ENCODE assay signal across 8 cellular contexts in genomic region chr19:19259741-19260140, GRCh38. TPM values are rescaled to one million over a fixed set of nuclear protein-coding genes. Genes with fewer than 3 reads are reported as not detected.
DNase-seq lines count a peak whose midpoint lies in the region; ATAC-seq, FAIRE-seq and TF ChIP-seq lines count a peak whose summit lies in the region.

No MANE protein-coding gene starts in this region.

- H4K20me1 ChIP-seq in endothelial cell of umbilical vein (replicated peaks; ENCODE audit: control insufficient read depth, extremely low read depth, insufficient read depth, low read length) = no peaks in the 10 kb centered on the region

- H3K4me1 Mint-ChIP-seq in MCF 10A (ENCODE audit: insufficient read depth, unreplicated experiment) (peaks cover 5% of the 10 kb centered on the region), immature natural killer cell (peaks cover 0 to 9% of the 10 kb centered on the region in 2 donors)
- H3K4me1 Mint-ChIP-seq in activated CD4-positive, alpha-beta memory T cell treated with anti-CD3 and anti-CD28 coated beads, Interleukin-2, amount 10 ng/mL, durations not matched to agents 7 days and 5 days = peaks cover 4% of the 10 kb centered on the region

- H3K36me3 Mint-ChIP-seq in MCF 10A (ENCODE audit: insufficient read depth, unreplicated experiment) (peaks cover 2% of the 10 kb centered on the region), immature natural killer cell (no peaks in the 10 kb centered on the region)
- no peaks in the 10 kb centered on the region for H3K36me3 Mint-ChIP-seq in activated CD4-positive, alpha-beta memory T cell treated with anti-CD3 and anti-CD28 coated beads, Interleukin-2, amount 10 ng/mL, durations not matched to agents 7 days and 5 days (ENCODE audit: low read depth)

- ATAC-seq in upper lobe of right lung (peak; percentile 52), HG03139 (IDR thresholded peaks at IDR 0.05; ENCODE audit: unreplicated experiment) (no peak)

- CTCF ChIA-PET in MCF 10A (lab: Yijun Ruan, JAX) (interaction anchor here (0.6 to 1.5 kb wide), 3 partner anchors 29 to 183 kb away, joined by 3 to 5 read pairs (median 4); no protein-coding TSS in a partner anchor), endothelial cell of umbilical vein (lab: Charles Lee) (interaction anchor here (1.6 kb wide), 1 partner anchor 83 kb away, joined by 3 read pairs; no protein-coding TSS in a partner anchor)
- CTCF ChIA-PET in activated CD4-positive, alpha-beta memory T cell treated with anti-CD3 and anti-CD28 coated beads, Interleukin-2, amount 10 ng/mL, durations not matched to agents 7 days and 5 days (lab: Charles Lee) = no interaction called here

- TF ChIP-seq POLR2A in breast epithelium (IDR thresholded peaks at IDR 0.05) = no peak
- no peak for TF ChIP-seq POLR2A in endothelial cell of umbilical vein (IDR thresholded peaks at IDR 0.05; ENCODE audit: low read depth, low read length)

- H3K36me3 ChIP-seq in breast epithelium (no peaks in the 10 kb centered on the region), endothelial cell of umbilical vein (ENCODE audit: control insufficient read depth in 2 of 2, extremely low read depth in 1 of 2, insufficient read depth in 2 of 2, low read length in 2 of 2) (no peaks in the 10 kb centered on the region), upper lobe of right lung (no peaks in the 10 kb centered on the region)

- H3K9me3 Mint-ChIP-seq in MCF 10A (ENCODE audit: unreplicated experiment) (no peaks in the 10 kb centered on the region), immature natural killer cell (no peaks in the 10 kb centered on the region)
- H3K9me3 Mint-ChIP-seq in activated CD4-positive, alpha-beta memory T cell treated with anti-CD3 and anti-CD28 coated beads, Interleukin-2, amount 10 ng/mL, durations not matched to agents 7 days and 5 days = no peaks in the 10 kb centered on the region

- H3K4me3 Mint-ChIP-seq in MCF 10A (ENCODE audit: unreplicated experiment) (no peak overlapping the region), immature natural killer cell (no peak overlapping the region)
- H3K4me3 Mint-ChIP-seq in activated CD4-positive, alpha-beta memory T cell treated with anti-CD3 and anti-CD28 coated beads, Interleukin-2, amount 10 ng/mL, durations not matched to agents 7 days and 5 days = no peak overlapping the region

- dilution Hi-C loops in endothelial cell of umbilical vein (cut with MboI; ENCODE audit: extremely low pct_ligation_motif_present, low sequenced_read_pairs) = no loop called here

- H3K27ac Mint-ChIP-seq in MCF 10A (ENCODE audit: low read depth, unreplicated experiment) (no peak overlapping the region), immature natural killer cell (no peak overlapping the region)
- H3K27ac Mint-ChIP-seq in activated CD4-positive, alpha-beta memory T cell treated with anti-CD3 and anti-CD28 coated beads, Interleukin-2, amount 10 ng/mL, durations not matched to agents 7 days and 5 days = no peak overlapping the region

- H3K79me2 ChIP-seq in endothelial cell of umbilical vein (ENCODE audit: control insufficient read depth, insufficient read depth, low read length) = no peaks in the 10 kb centered on the region

- H3K9me3 ChIP-seq in breast epithelium (peaks cover 0 to 7% of the 10 kb centered on the region in 2 donors), endothelial cell of umbilical vein (replicated peaks; ENCODE audit: control insufficient read depth, insufficient read depth, low read length) (no peaks in the 10 kb centered on the region), upper lobe of right lung (no peaks in the 10 kb centered on the region)

- no peaks in the 10 kb centered on the region for H3K9me1 ChIP-seq in endothelial cell of umbilical vein (replicated peaks; ENCODE audit: control insufficient read depth, extremely low read depth, insufficient read depth, low read length)

- H3K4me3 ChIP-seq in breast epithelium = no peak overlapping the region
- no peak overlapping the region for H3K4me3 ChIP-seq in endothelial cell of umbilical vein (replicated peaks in 1 of 3; ENCODE audit: insufficient read depth in 1 of 3, low read depth in 1 of 3, low read length in 3 of 3)
- no peak overlapping the region for H3K4me3 ChIP-seq in upper lobe of right lung

- H3K27me3 ChIP-seq in breast epithelium (peaks cover 3 to 34% of the 10 kb centered on the region in 2 donors), endothelial cell of umbilical vein (ENCODE audit: control insufficient read depth in 2 of 2, insufficient read depth in 2 of 2, low read length in 2 of 2) (peaks cover 29 to 30% of the 10 kb centered on the region in 2 experiments), upper lobe of right lung (peaks cover 42% of the 10 kb centered on the region)

- no peak overlapping the region for H3K27ac ChIP-seq in breast epithelium
- no peak overlapping the region for H3K27ac ChIP-seq in endothelial cell of umbilical vein (ENCODE audit: insufficient read depth, low read depth, low read length)
- no peak overlapping the region for H3K27ac ChIP-seq in upper lobe of right lung

- BruUV-seq in MCF 10A (replicated peaks; lab: Mats Ljungman, UMichigan) = no TSS peak
- no TSS peak for BruUV-seq in endothelial cell of umbilical vein (replicated peaks; lab: Mats Ljungman, UMichigan)

- intact Hi-C loops in MCF 10A (cut with micrococcal nuclease) (no loop called here), breast epithelium (cut with DNase I; ENCODE audit: low total_unique reads) (no loop called here), endothelial cell of umbilical vein (cut with micrococcal nuclease) (no loop called here), upper lobe of right lung (cut with DNase I) (no loop called here)

- H3K4me2 ChIP-seq in endothelial cell of umbilical vein (ENCODE audit: insufficient read depth, low read length) = no peak overlapping the region

- no peak overlapping the region for H3K9ac ChIP-seq in endothelial cell of umbilical vein (replicated peaks; ENCODE audit: extremely low read depth, insufficient read depth, low read length)

- DNase-seq in MCF 10A (ENCODE audit: unreplicated experiment) = peak; percentile 44
- no peak for DNase-seq in breast epithelium (ENCODE audit: low spot score in 2 of 2)
- DNase-seq in NCI-H774 (lab: John Stamatoyannopoulos, UW) = peak; percentile 12
- peak; percentile 18 for DNase-seq in endothelial cell of umbilical vein (ENCODE audit: low read depth, low spot score)
- no peak for DNase-seq in upper lobe of right lung
- no peak for DNase-seq in immature natural killer cell
- DNase-seq in activated CD4-positive, alpha-beta memory T cell treated with anti-CD3 and anti-CD28 coated beads, Interleukin-2, amount 10 ng/mL, durations not matched to agents 7 days and 5 days = no peak

- POLR2A ChIA-PET in MCF 10A (lab: Yijun Ruan, JAX) = interaction anchor here (0.6 to 0.9 kb wide), 2 partner anchors 11 to 172 kb away, joined by 3 read pairs; no protein-coding TSS in a partner anchor
- POLR2A ChIA-PET in endothelial cell of umbilical vein (lab: Charles Lee) = no interaction called here
- POLR2A ChIA-PET in activated CD4-positive, alpha-beta memory T cell treated with anti-CD3 and anti-CD28 coated beads, Interleukin-2, amount 10 ng/mL, durations not matched to agents 7 days and 5 days (lab: Charles Lee) = no interaction called here

- FAIRE-seq in endothelial cell of umbilical vein (lab: Jason Lieb, UNC) = peak; percentile 66

- H3K4me1 ChIP-seq in breast epithelium (no peaks in the 10 kb centered on the region), endothelial cell of umbilical vein (ENCODE audit: control insufficient read depth, extremely low read depth, insufficient read depth, low read length) (no peaks in the 10 kb centered on the region), upper lobe of right lung (no peaks in the 10 kb centered on the region)

- H2AFZ ChIP-seq in endothelial cell of umbilical vein (ENCODE audit: low read depth, low read length) = no peak overlapping the region

- TF ChIP-seq CTCF in MCF 10A (IDR thresholded peaks at IDR 0.05; ENCODE audit: unreplicated experiment) = no peak
- TF ChIP-seq CTCF in breast epithelium (IDR thresholded peaks at IDR 0.05) = no peak
- no peak for TF ChIP-seq CTCF in endothelial cell of umbilical vein (IDR thresholded peaks at IDR 0.05; ENCODE audit: extremely low read depth in 1 of 2, insufficient read depth in 1 of 2, low read depth in 1 of 2, low read length in 2 of 2)
- no peak for TF ChIP-seq CTCF in upper lobe of right lung (IDR thresholded peaks at IDR 0.05)

- H3K27me3 Mint-ChIP-seq in MCF 10A (ENCODE audit: insufficient read depth, unreplicated experiment) = peaks cover 47% of the 10 kb centered on the region
- peaks cover 3 to 24% (median 13%) of the 10 kb centered on the region in 3 donors for H3K27me3 Mint-ChIP-seq in immature natural killer cell (ENCODE audit: low read depth in 3 of 3)
- H3K27me3 Mint-ChIP-seq in activated CD4-positive, alpha-beta memory T cell treated with anti-CD3 and anti-CD28 coated beads, Interleukin-2, amount 10 ng/mL, durations not matched to agents 7 days and 5 days = peaks cover 35% of the 10 kb centered on the region

RNA-seq across cellular contexts. Expression of gene TM6SF2, which starts 13.4 kb away (rescaled TPM):
- total RNA-seq in MCF 10A (2022) (not detected in 2 replicates), breast epithelium (under 1 TPM; 0.32 to 0.98 (median 0.88) TPM), endothelial cell of umbilical vein (not detected in 2 replicates), upper lobe of right lung (1.4 TPM)
- polyA plus RNA-seq in endothelial cell of umbilical vein (0.10 and 0.21 TPM in 2 replicates), immature natural killer cell (not detected)
- not detected in 2 replicates for polyA plus RNA-seq in endothelial cell of umbilical vein (2011; cell fraction: cytosol; rRNA removed)
- polyA plus RNA-seq in endothelial cell of umbilical vein (2011; cell fraction: nucleus; rRNA removed) = 0.16 and 0.22 TPM in 2 replicates
- not detected in 2 replicates for polyA plus RNA-seq in endothelial cell of umbilical vein (2012)
- not detected in 2 replicates for polyA minus RNA-seq in endothelial cell of umbilical vein
- not detected for polyA minus RNA-seq in endothelial cell of umbilical vein (2011; cell fraction: cytosol; rRNA and poly(A)+ RNA removed)
- polyA minus RNA-seq in endothelial cell of umbilical vein (2011; cell fraction: nucleus; rRNA and poly(A)+ RNA removed) = not detected in 2 replicates
- not detected for total RNA-seq in activated CD4-positive, alpha-beta memory T cell treated with anti-CD3 and anti-CD28 coated beads, Interleukin-2, amount 10 ng/mL, durations not matched to agents 7 days and 5 days

RNA-seq across cellular contexts. Expression of gene NCAN, which starts 48.0 kb away (rescaled TPM):
- not detected in 2 replicates for total RNA-seq in MCF 10A (2022)
- not detected for total RNA-seq in breast epithelium
- total RNA-seq in endothelial cell of umbilical vein = not detected in 2 replicates
- polyA plus RNA-seq in endothelial cell of umbilical vein = not detected in 2 replicates
- polyA plus RNA-seq in endothelial cell of umbilical vein (2011; cell fraction: cytosol; rRNA removed) = not detected in 2 replicates
- polyA plus RNA-seq in endothelial cell of umbilical vein (2011; cell fraction: nucleus; rRNA removed) = not detected in 2 replicates
- not detected in 2 replicates for polyA plus RNA-seq in endothelial cell of umbilical vein (2012)
- not detected in 2 replicates for polyA minus RNA-seq in endothelial cell of umbilical vein
- polyA minus RNA-seq in endothelial cell of umbilical vein (2011; cell fraction: cytosol; rRNA and poly(A)+ RNA removed) = not detected
- not detected in 2 replicates for polyA minus RNA-seq in endothelial cell of umbilical vein (2011; cell fraction: nucleus; rRNA and poly(A)+ RNA removed)
- not detected for total RNA-seq in upper lobe of right lung
- polyA plus RNA-seq in immature natural killer cell = not detected
- not detected for total RNA-seq in activated CD4-positive, alpha-beta memory T cell treated with anti-CD3 and anti-CD28 coated beads, Interleukin-2, amount 10 ng/mL, durations not matched to agents 7 days and 5 days

RNA-seq across cellular contexts. Expression of gene NR2C2AP, which starts 56.5 kb away (rescaled TPM):
- total RNA-seq in MCF 10A (2022) (13.4 and 20.6 TPM in 2 replicates), breast epithelium (10 to 100 TPM; 19.8 to 24.1 (median 21.6) TPM), endothelial cell of umbilical vein (16.6 and 17.5 TPM in 2 replicates), upper lobe of right lung (12.6 TPM)
- polyA plus RNA-seq in endothelial cell of umbilical vein (11.9 and 13.4 TPM in 2 replicates), immature natural killer cell (10 to 100 TPM; 15.4 to 27.2 (median 26.8) TPM)
- polyA plus RNA-seq in endothelial cell of umbilical vein (2011; cell fraction: cytosol; rRNA removed) = 15.6 and 18.1 TPM in 2 replicates
- polyA plus RNA-seq in endothelial cell of umbilical vein (2011; cell fraction: nucleus; rRNA removed) = 11.0 and 12.6 TPM in 2 replicates
- 12.9 and 13.6 TPM in 2 replicates for polyA plus RNA-seq in endothelial cell of umbilical vein (2012)
- 6.9 and 8.3 TPM in 2 replicates for polyA minus RNA-seq in endothelial cell of umbilical vein
- polyA minus RNA-seq in endothelial cell of umbilical vein (2011; cell fraction: cytosol; rRNA and poly(A)+ RNA removed) = 8.1 TPM
- polyA minus RNA-seq in endothelial cell of umbilical vein (2011; cell fraction: nucleus; rRNA and poly(A)+ RNA removed) = 2.5 and 2.8 TPM in 2 replicates
- 10 to 100 TPM; 25.8 to 25.9 TPM for total RNA-seq in activated CD4-positive, alpha-beta memory T cell treated with anti-CD3 and anti-CD28 coated beads, Interleukin-2, amount 10 ng/mL, durations not matched to agents 7 days and 5 days

Comparison
In these comparisons a context has a peak if more than half of its experiments do, and no peak if none do; other contexts are left out.
1. DNase-seq: peak in MCF 10A (single experiment), NCI-H774 (single experiment) and endothelial cell of umbilical vein (single experiment); none in breast epithelium (0 of 2), upper lobe of right lung (single experiment), immature natural killer cell (0 of 3) and activated CD4-positive, alpha-beta memory T cell treated with anti-CD3 and anti-CD28 coated beads, Interleukin-2, amount 10 ng/mL, durations not matched to agents 7 days and 5 days (single experiment).